36 cellular contexts compared by ENCODE assay signal in the genomic region with DNA sequence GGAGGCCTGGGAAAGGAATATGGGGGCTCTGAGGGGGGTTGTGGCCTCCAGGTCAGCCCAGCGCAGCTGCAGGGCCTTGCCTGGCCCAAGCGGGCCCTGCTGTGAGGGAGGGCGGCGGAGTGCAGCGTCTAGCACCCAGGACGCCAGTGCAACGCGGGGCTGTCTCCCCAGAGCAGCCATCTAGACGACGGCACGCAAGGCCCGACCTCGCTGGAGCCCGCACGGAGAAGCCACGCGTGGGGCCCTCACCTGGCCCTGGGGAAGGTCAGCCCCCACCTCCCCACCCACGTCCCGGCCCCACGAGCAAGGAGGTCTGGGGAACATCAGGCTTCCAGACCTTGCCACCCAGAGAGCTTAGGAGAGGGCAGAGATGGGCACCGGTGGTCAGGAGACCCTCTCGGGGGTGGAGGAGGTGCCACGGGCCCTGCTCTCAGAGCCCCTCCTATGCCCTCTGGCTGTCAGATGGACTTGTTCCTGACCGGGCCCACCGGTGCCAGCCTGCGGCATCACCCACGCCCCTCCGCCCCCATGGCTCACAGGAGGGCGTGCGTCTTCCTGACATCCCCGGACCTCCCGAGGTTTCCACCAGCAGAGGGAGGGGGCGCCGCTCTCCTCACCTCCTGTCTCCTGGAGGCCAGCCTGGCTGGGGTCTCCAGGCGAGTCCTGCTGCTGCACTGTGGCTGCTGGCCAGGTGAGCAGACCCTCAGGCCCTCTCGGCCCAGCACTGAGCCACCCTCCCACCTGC. TPM values are rescaled to one million over a fixed set of nuclear protein-coding genes. Genes with fewer than 3 reads are reported as not detected.
DNase-seq lines count a peak whose midpoint lies in the region; ATAC-seq, FAIRE-seq and TF ChIP-seq lines count a peak whose summit lies in the region.
"Had no signal": no experiment of that assay in that cellular context is flagged by ENCODE, and none has a peak within 500 bp of the region (broad histone marks: within the 10 kb centered on the region; RNA-seq: fewer than 3 reads in every experiment).

No MANE protein-coding gene starts in this region.

- POLR2A ChIA-PET in HEK293 (lab: Yijun Ruan, JAX) (no interaction called here), HepG2 (lab: Yijun Ruan, JAX) (no interaction called here)

- TF ChIP-seq POLR2A in HepG2 (IDR thresholded peaks at IDR 0.05; ENCODE audit: insufficient read depth in 1 of 2, low read depth in 2 of 2, low read length in 2 of 2): no peak
- TF ChIP-seq POLR2A in stomach (IDR thresholded peaks at IDR 0.05): no peak

- FAIRE-seq in HepG2 (lab: Jason Lieb, UNC): no peak
- FAIRE-seq: keratinocyte, small intestine had no signal

- DNase-seq in activated CD8-positive, alpha-beta memory T cell treated with anti-CD3 and anti-CD28 coated beads, Interleukin-2, amount 50 U/mL, for 48 hours: peak; percentile 37
- no peak for DNase-seq in activated CD8-positive, alpha-beta memory T cell treated with anti-CD3 and anti-CD28 coated beads for 24 hours
- DNase-seq in HepG2 (ENCODE audit: low spot score): no peak
- peak; percentile 22 for DNase-seq in stomach
- no peak for DNase-seq in occipital lobe (lab: John Stamatoyannopoulos, UW)
- DNase-seq in amygdala (lab: John Stamatoyannopoulos, UW): no peak
- DNase-seq: activated CD4-positive, alpha-beta T cell treated with anti-CD3 and anti-CD28 coated beads, Interleukin-2, amount 10 ng/mL, durations not matched to agents 24 days and 14 days; activated naive CD4-positive, alpha-beta T cell treated with anti-CD3 and anti-CD28 coated beads, Interleukin-2, amount 10 ng/mL, durations not matched to agents 7 days and 5 days; BE2C; effector memory CD4-positive, alpha-beta T cell; EL; KG1; lower lobe of right lung; naive thymus-derived CD8-positive, alpha-beta T cell; NCI-H1092 treated with DMSO at 0.1 percent for 48 hours; NCI-H1694 treated with DMSO at 0.1 percent for 48 hours; NCI-H446 treated with DMSO at 0.1 percent for 48 hours; NCI-H82; RPMI8226; small intestine; T-helper 1 cell had no signal

- no peak overlapping the region for H3K4me2 ChIP-seq in HepG2 (ENCODE audit: low read depth, low read length)

- no peaks in the 10 kb centered on the region; the same call in 1 of the 2 replicates for H4K20me1 ChIP-seq in HepG2 (ENCODE audit: insufficient read depth, low read length)

- H3K27me3 ChIP-seq in HepG2 (ENCODE audit: control insufficient read depth in 1 of 2, insufficient read depth in 2 of 2, low read length in 2 of 2) (peaks cover 48 to 82% of the 10 kb centered on the region in 2 experiments), stomach (peaks cover 0 to 60% (median 16%) of the 10 kb centered on the region in 3 donors)
- H3K27me3 ChIP-seq: ovary, vagina had no signal

- in situ Hi-C loops in HepG2 (cut with HindIII; ENCODE audit: extremely low pct_ligation_motif_present, low pct_unique_long_range_greater_than_20kb): no loop called here

- no peak overlapping the region for H3K4me3 ChIP-seq in HEK293 (ENCODE audit: low read depth, low read length)
- no peak overlapping the region for H3K4me3 ChIP-seq in HepG2 (replicated peaks in 1 of 3; ENCODE audit: insufficient read depth in 1 of 3, low read depth in 2 of 3, low read length in 3 of 3)
- no peak overlapping the region for H3K4me3 ChIP-seq in stomach
- H3K4me3 ChIP-seq: lower lobe of right lung, ovary, vagina had no signal

- H3K36me3 ChIP-seq in HEK293 (ENCODE audit: control insufficient read depth in 2 of 2, insufficient read depth in 1 of 2, low read length in 2 of 2): no peaks in the 10 kb centered on the region
- no peaks in the 10 kb centered on the region for H3K36me3 ChIP-seq in HepG2 (replicated peaks in 1 of 2; ENCODE audit: control insufficient read depth in 1 of 2, insufficient read depth in 2 of 2, low read length in 2 of 2)
- H3K36me3 ChIP-seq in stomach: no peaks in the 10 kb centered on the region
- H3K36me3 ChIP-seq: BE2C, lower lobe of right lung, ovary, vagina had no signal

- H3K9ac ChIP-seq in HepG2 (ENCODE audit: insufficient read depth, low read depth, low read length): no peak overlapping the region

- WGBS in HepG2 (ENCODE audit: low lambda C conversion rate): 26% methylated on average over 23 of the region's 36 CpGs
- WGBS in stomach, 5 donors: 81 to 86% (median 83%) methylated on average over 5 to 36 of the region's 36 CpGs

- no peak for TF ChIP-seq RAD21 in HepG2 (CRISPR knock-in tag; IDR thresholded peaks at IDR 0.05)

- no TSS peak for BruUV-seq in HepG2 (replicated peaks; lab: Mats Ljungman, UMichigan)

- H3K79me2 ChIP-seq in HepG2 (ENCODE audit: insufficient read depth, low read length): no peaks in the 10 kb centered on the region

- H3K4me1 ChIP-seq in HEK293 (ENCODE audit: control insufficient read depth, insufficient read depth, low read length) (no peaks in the 10 kb centered on the region), HepG2 (ENCODE audit: insufficient read depth, low read length) (no peaks in the 10 kb centered on the region), stomach (no peaks in the 10 kb centered on the region)
- H3K4me1 ChIP-seq: lower lobe of right lung, vagina had no signal

- H3K9me3 ChIP-seq in HEK293 (ENCODE audit: control insufficient read depth, insufficient read depth, low read depth, low read length): no peaks in the 10 kb centered on the region
- H3K9me3 ChIP-seq in HepG2 (ENCODE audit: low read length): no peaks in the 10 kb centered on the region
- H3K9me3 ChIP-seq in stomach: no peaks in the 10 kb centered on the region
- H3K9me3 ChIP-seq: BE2C, lower lobe of right lung, ovary, vagina had no signal

- H2AFZ ChIP-seq in HepG2 (ENCODE audit: low read length): no peak overlapping the region

- ATAC-seq in HepG2: peak; percentile 6; the same call in 1 of the 3 replicates
- no peak for ATAC-seq in HG03045 (IDR thresholded peaks at IDR 0.05; ENCODE audit: unreplicated experiment)
- ATAC-seq: CD8-positive, alpha-beta T cell; lower lobe of right lung; naive thymus-derived CD8-positive, alpha-beta T cell; WTC11 had no signal

- H3K27ac ChIP-seq in HEK293 (ENCODE audit: extremely low read depth, low read depth, low read length): no peak overlapping the region
- H3K27ac ChIP-seq in HepG2 (ENCODE audit: extremely low read length, insufficient read depth, low read length): no peak overlapping the region
- no peak overlapping the region for H3K27ac ChIP-seq in stomach
- H3K27ac ChIP-seq: HL-60, lower lobe of right lung, ovary, vagina had no signal

- TF ChIP-seq CTCF in HEK293 (tag by site-specific recombination; IDR thresholded peaks at IDR 0.05) (no peak), HepG2 (CRISPR knock-in tag; IDR thresholded peaks at IDR 0.05) (no peak; the same call in 1 of the 2 replicates), stomach (IDR thresholded peaks at IDR 0.05) (no peak)

- TF ChIP-seq EP300 in HepG2 (IDR thresholded peaks at IDR 0.05; ENCODE audit: low read depth in 2 of 2, low read length in 2 of 2) (no peak), HepG2 (CRISPR knock-in tag; IDR thresholded peaks at IDR 0.05; ENCODE audit: borderline replicate concordance) (no peak), stomach (IDR thresholded peaks at IDR 0.05) (no peak)

- CTCF ChIA-PET in HEK293 (lab: Yijun Ruan, JAX): no interaction called here
- CTCF ChIA-PET in HepG2 (lab: Yijun Ruan, JAX; ENCODE audit: low intra/inter-chr PET ratio, low total read pairs): no interaction called here

- intact Hi-C loops in HepG2 (cut with micrococcal nuclease; ENCODE audit: unreplicated experiment) (loop anchor here (10.0 kb wide), 1 partner anchor 127 kb away; no protein-coding TSS in a partner anchor), stomach (cut with DNase I; ENCODE audit: low total_unique reads) (no loop called here)

RNA-seq across cellular contexts. Expression of a gene that starts 17.0 kb away (rescaled TPM):
- total RNA-seq in HepG2 (2016; rRNA removed; fragmentation: Illumina TruSeq; extraction: Trizol) (21.6 and 27.1 TPM in 2 replicates), stomach (10 to 100 TPM; 11.7 to 68.9 (median 21.9) TPM), occipital lobe (0.31 TPM)
- total RNA-seq in HepG2 (2016; cell fraction: cytosol; rRNA removed; fragmentation: Illumina TruSeq; extraction: Trizol; ENCODE audit: low read depth): 10.2 and 10.8 TPM in 2 replicates
- 21.3 and 26.9 TPM in 2 replicates for total RNA-seq in HepG2 (2016; cell fraction: insoluble cytoplasmic fraction; rRNA removed; fragmentation: Illumina TruSeq; extraction: Trizol)
- total RNA-seq in HepG2 (2016; cell fraction: membrane; rRNA removed; fragmentation: Illumina TruSeq; extraction: Trizol): 25.5 and 33.7 TPM in 2 replicates
- 19.4 and 20.1 TPM in 2 replicates for total RNA-seq in HepG2 (2016; cell fraction: nucleus; rRNA removed; fragmentation: Illumina TruSeq; extraction: Trizol)
- polyA plus RNA-seq in HepG2 (2011; rRNA removed) (44.2 and 60.8 TPM in 2 replicates), stomach (10 to 100 TPM in 1 of 3 donors, 1 to 10 TPM in 2; 8.5 to 12.8 (median 9.8) TPM)
- 37.9 and 80.2 TPM in 2 replicates for polyA plus RNA-seq in HepG2 (2011; cell fraction: cytosol; rRNA removed)
- 150 and 165 TPM in 2 replicates for polyA plus RNA-seq in HepG2 (2011; cell fraction: nucleus; rRNA removed)
- polyA plus RNA-seq in HepG2 (2012): 34.0 and 39.9 TPM in 2 replicates
- polyA plus RNA-seq in HepG2 (2016; cell fraction: cytosol; fragmentation: Illumina TruSeq; extraction: Trizol; ENCODE audit: low read depth): 6.5 and 7.6 TPM in 2 replicates
- 14.4 and 15.8 TPM in 2 replicates for polyA plus RNA-seq in HepG2 (2016; cell fraction: insoluble cytoplasmic fraction; fragmentation: Illumina TruSeq; extraction: Trizol; ENCODE audit: low read depth)
- 17.8 and 17.9 TPM in 2 replicates for polyA plus RNA-seq in HepG2 (2016; cell fraction: membrane; fragmentation: Illumina TruSeq; extraction: Trizol; ENCODE audit: low read depth)
- polyA plus RNA-seq in HepG2 (2016; cell fraction: nucleus; fragmentation: Illumina TruSeq; extraction: Trizol; ENCODE audit: insufficient read depth, low read depth): 29.6 and 37.8 TPM in 2 replicates
- 0.14 and 219 TPM in 2 replicates for polyA minus RNA-seq in HepG2 (2011; rRNA and poly(A)+ RNA removed; ENCODE audit: low replicate concordance)
- 44.3 and 46.7 TPM in 2 replicates for polyA minus RNA-seq in HepG2 (2011; cell fraction: cytosol; rRNA and poly(A)+ RNA removed)
- 30.9 and 33.3 TPM in 2 replicates for polyA minus RNA-seq in HepG2 (2011; cell fraction: nucleus; rRNA and poly(A)+ RNA removed)
- total RNA-seq: epithelial cell of proximal tubule, SK-MEL-5 had no signal

RNA-seq across cellular contexts. Expression of a gene that starts 40.5 kb away (rescaled TPM):
- total RNA-seq in HepG2 (2016; rRNA removed; fragmentation: Illumina TruSeq; extraction: Trizol): not detected in 2 replicates
- not detected in 2 replicates for total RNA-seq in HepG2 (2016; cell fraction: cytosol; rRNA removed; fragmentation: Illumina TruSeq; extraction: Trizol; ENCODE audit: low read depth)
- total RNA-seq in HepG2 (2016; cell fraction: insoluble cytoplasmic fraction; rRNA removed; fragmentation: Illumina TruSeq; extraction: Trizol): not detected in 2 replicates
- not detected in 2 replicates for total RNA-seq in HepG2 (2016; cell fraction: membrane; rRNA removed; fragmentation: Illumina TruSeq; extraction: Trizol)
- total RNA-seq in HepG2 (2016; cell fraction: nucleus; rRNA removed; fragmentation: Illumina TruSeq; extraction: Trizol): 0.13 TPM in 1 of 2 replicates, not detected in the other
- polyA plus RNA-seq in HepG2 (2011; rRNA removed): not detected in 2 replicates
- polyA plus RNA-seq in HepG2 (2011; cell fraction: cytosol; rRNA removed): not detected in 2 replicates
- polyA plus RNA-seq in HepG2 (2011; cell fraction: nucleus; rRNA removed): 0.09 and 0.10 TPM in 2 replicates
- not detected in 2 replicates for polyA plus RNA-seq in HepG2 (2012)
- polyA plus RNA-seq in HepG2 (2016; cell fraction: cytosol; fragmentation: Illumina TruSeq; extraction: Trizol; ENCODE audit: low read depth): not detected in 2 replicates
- not detected in 2 replicates for polyA plus RNA-seq in HepG2 (2016; cell fraction: insoluble cytoplasmic fraction; fragmentation: Illumina TruSeq; extraction: Trizol; ENCODE audit: low read depth)
- polyA plus RNA-seq in HepG2 (2016; cell fraction: membrane; fragmentation: Illumina TruSeq; extraction: Trizol; ENCODE audit: low read depth): not detected in 2 replicates
- not detected in 2 replicates for polyA plus RNA-seq in HepG2 (2016; cell fraction: nucleus; fragmentation: Illumina TruSeq; extraction: Trizol; ENCODE audit: insufficient read depth, low read depth)
- polyA minus RNA-seq in HepG2 (2011; rRNA and poly(A)+ RNA removed; ENCODE audit: low replicate concordance): 0.10 TPM in 1 of 2 replicates, not detected in the other
- polyA minus RNA-seq in HepG2 (2011; cell fraction: cytosol; rRNA and poly(A)+ RNA removed): not detected in 2 replicates
- not detected in 2 replicates for polyA minus RNA-seq in HepG2 (2011; cell fraction: nucleus; rRNA and poly(A)+ RNA removed)
- under 1 TPM in 1 of 5 donors, not detected in 4; 0.89 TPM for total RNA-seq in stomach
- polyA plus RNA-seq in stomach: under 1 TPM in 1 of 3 donors, not detected in 2; 0.46 TPM
- not detected for total RNA-seq in occipital lobe
- total RNA-seq: A673; activated CD4-positive, alpha-beta T cell treated with anti-CD3 and anti-CD28 coated beads, Interleukin-2, amount 10 ng/mL, durations not matched to agents 24 days and 14 days; activated T-helper 1 cell treated with anti-CD3 and anti-CD28 coated beads, Interleukin-12 subunit alpha, Interleukin-12 subunit beta, Interleukin-2, Interleukin-4 antibody, amounts not matched to agents 30 ng/mL and 10 ng/mL and 1 ng/mL, durations not matched to agents 14 hours and 24 hours and 36 hours; CD8-positive, alpha-beta T cell; epithelial cell of proximal tubule; H9; lower lobe of right lung; MCF 10A; naive thymus-derived CD8-positive, alpha-beta T cell; renal cortical epithelial cell; SK-MEL-5; vagina; WTC11 had no signal
- polyA plus RNA-seq: keratinocyte; naive thymus-derived CD8-positive, alpha-beta T cell; ovary had no signal

RNA-seq across cellular contexts. Expression of a gene that starts 49.4 kb away (rescaled TPM):
- total RNA-seq in HepG2 (2016; rRNA removed; fragmentation: Illumina TruSeq; extraction: Trizol): not detected in 2 replicates
- not detected in 2 replicates for total RNA-seq in HepG2 (2016; cell fraction: cytosol; rRNA removed; fragmentation: Illumina TruSeq; extraction: Trizol; ENCODE audit: low read depth)
- total RNA-seq in HepG2 (2016; cell fraction: insoluble cytoplasmic fraction; rRNA removed; fragmentation: Illumina TruSeq; extraction: Trizol): not detected in 2 replicates
- total RNA-seq in HepG2 (2016; cell fraction: membrane; rRNA removed; fragmentation: Illumina TruSeq; extraction: Trizol): not detected in 2 replicates
- not detected in 2 replicates for total RNA-seq in HepG2 (2016; cell fraction: nucleus; rRNA removed; fragmentation: Illumina TruSeq; extraction: Trizol)
- 0.20 TPM in 1 of 2 replicates, not detected in the other for polyA plus RNA-seq in HepG2 (2011; rRNA removed)
- polyA plus RNA-seq in HepG2 (2011; cell fraction: cytosol; rRNA removed): not detected in 2 replicates
- not detected in 2 replicates for polyA plus RNA-seq in HepG2 (2011; cell fraction: nucleus; rRNA removed)
- not detected in 2 replicates for polyA plus RNA-seq in HepG2 (2012)
- polyA plus RNA-seq in HepG2 (2016; cell fraction: cytosol; fragmentation: Illumina TruSeq; extraction: Trizol; ENCODE audit: low read depth): not detected in 2 replicates
- polyA plus RNA-seq in HepG2 (2016; cell fraction: insoluble cytoplasmic fraction; fragmentation: Illumina TruSeq; extraction: Trizol; ENCODE audit: low read depth): not detected in 2 replicates
- polyA plus RNA-seq in HepG2 (2016; cell fraction: membrane; fragmentation: Illumina TruSeq; extraction: Trizol; ENCODE audit: low read depth): not detected in 2 replicates
- not detected in 2 replicates for polyA plus RNA-seq in HepG2 (2016; cell fraction: nucleus; fragmentation: Illumina TruSeq; extraction: Trizol; ENCODE audit: insufficient read depth, low read depth)
- polyA minus RNA-seq in HepG2 (2011; rRNA and poly(A)+ RNA removed; ENCODE audit: low replicate concordance): 0.30 TPM in 1 of 2 replicates, not detected in the other
- polyA minus RNA-seq in HepG2 (2011; cell fraction: cytosol; rRNA and poly(A)+ RNA removed): not detected in 2 replicates
- polyA minus RNA-seq in HepG2 (2011; cell fraction: nucleus; rRNA and poly(A)+ RNA removed): not detected in 2 replicates
- total RNA-seq in stomach: not detected
- not detected for polyA plus RNA-seq in stomach
- total RNA-seq in occipital lobe: not detected
- total RNA-seq: A673; activated CD4-positive, alpha-beta T cell treated with anti-CD3 and anti-CD28 coated beads, Interleukin-2, amount 10 ng/mL, durations not matched to agents 24 days and 14 days; activated T-helper 1 cell treated with anti-CD3 and anti-CD28 coated beads, Interleukin-12 subunit alpha, Interleukin-12 subunit beta, Interleukin-2, Interleukin-4 antibody, amounts not matched to agents 30 ng/mL and 10 ng/mL and 1 ng/mL, durations not matched to agents 14 hours and 24 hours and 36 hours; CD8-positive, alpha-beta T cell; epithelial cell of proximal tubule; H9; lower lobe of right lung; MCF 10A; naive thymus-derived CD8-positive, alpha-beta T cell; ovary; renal cortical epithelial cell; SK-MEL-5; vagina; WTC11 had no signal
- polyA plus RNA-seq: keratinocyte; naive thymus-derived CD8-positive, alpha-beta T cell; ovary had no signal

RNA-seq across cellular contexts. Expression of a gene that starts 55.7 kb away (rescaled TPM):
- total RNA-seq in HepG2 (2016; rRNA removed; fragmentation: Illumina TruSeq; extraction: Trizol) (16.5 and 32.4 TPM in 2 replicates), stomach (100 to 1,000 TPM in 1 of 5 donors, 10 to 100 TPM in 4; 26.6 to 197 (median 58.3) TPM), occipital lobe (27.1 TPM)
- total RNA-seq in HepG2 (2016; cell fraction: cytosol; rRNA removed; fragmentation: Illumina TruSeq; extraction: Trizol; ENCODE audit: low read depth): 18.3 and 20.3 TPM in 2 replicates
- 16.1 and 35.0 TPM in 2 replicates for total RNA-seq in HepG2 (2016; cell fraction: insoluble cytoplasmic fraction; rRNA removed; fragmentation: Illumina TruSeq; extraction: Trizol)
- 28.2 and 28.4 TPM in 2 replicates for total RNA-seq in HepG2 (2016; cell fraction: membrane; rRNA removed; fragmentation: Illumina TruSeq; extraction: Trizol)
- 26.3 and 36.2 TPM in 2 replicates for total RNA-seq in HepG2 (2016; cell fraction: nucleus; rRNA removed; fragmentation: Illumina TruSeq; extraction: Trizol)
- polyA plus RNA-seq in HepG2 (2011; rRNA removed) (27.6 and 40.7 TPM in 2 replicates), stomach (10 to 100 TPM; 17.7 to 38.0 (median 23.3) TPM)
- 15.8 and 24.7 TPM in 2 replicates for polyA plus RNA-seq in HepG2 (2011; cell fraction: cytosol; rRNA removed)
- 157 and 173 TPM in 2 replicates for polyA plus RNA-seq in HepG2 (2011; cell fraction: nucleus; rRNA removed)
- polyA plus RNA-seq in HepG2 (2012): 24.4 and 27.6 TPM in 2 replicates
- polyA plus RNA-seq in HepG2 (2016; cell fraction: cytosol; fragmentation: Illumina TruSeq; extraction: Trizol; ENCODE audit: low read depth): 9.1 and 9.4 TPM in 2 replicates
- polyA plus RNA-seq in HepG2 (2016; cell fraction: insoluble cytoplasmic fraction; fragmentation: Illumina TruSeq; extraction: Trizol; ENCODE audit: low read depth): 17.4 and 18.2 TPM in 2 replicates
- polyA plus RNA-seq in HepG2 (2016; cell fraction: membrane; fragmentation: Illumina TruSeq; extraction: Trizol; ENCODE audit: low read depth): 15.5 and 17.2 TPM in 2 replicates
- 59.4 and 61.4 TPM in 2 replicates for polyA plus RNA-seq in HepG2 (2016; cell fraction: nucleus; fragmentation: Illumina TruSeq; extraction: Trizol; ENCODE audit: insufficient read depth, low read depth)
- polyA minus RNA-seq in HepG2 (2011; rRNA and poly(A)+ RNA removed; ENCODE audit: low replicate concordance): 11.2 and 33.8 TPM in 2 replicates
- polyA minus RNA-seq in HepG2 (2011; cell fraction: cytosol; rRNA and poly(A)+ RNA removed): 10.8 TPM in 2 replicates
- polyA minus RNA-seq in HepG2 (2011; cell fraction: nucleus; rRNA and poly(A)+ RNA removed): 50.0 and 57.6 TPM in 2 replicates

Comparison
In these comparisons a context has a peak if more than half of its experiments do, and no peak if none do; other contexts are left out.
1. DNase-seq: peak in activated CD8-positive, alpha-beta memory T cell treated with anti-CD3 and anti-CD28 coated beads, Interleukin-2, amount 50 U/mL, for 48 hours (single experiment) and stomach (single experiment); none in activated CD8-positive, alpha-beta memory T cell treated with anti-CD3 and anti-CD28 coated beads for 24 hours (single experiment), HepG2 (single experiment), occipital lobe (single experiment) and amygdala (0 of 56).